Comparison of ENCODE assay signal across 38 cellular contexts in the genomic region with DNA sequence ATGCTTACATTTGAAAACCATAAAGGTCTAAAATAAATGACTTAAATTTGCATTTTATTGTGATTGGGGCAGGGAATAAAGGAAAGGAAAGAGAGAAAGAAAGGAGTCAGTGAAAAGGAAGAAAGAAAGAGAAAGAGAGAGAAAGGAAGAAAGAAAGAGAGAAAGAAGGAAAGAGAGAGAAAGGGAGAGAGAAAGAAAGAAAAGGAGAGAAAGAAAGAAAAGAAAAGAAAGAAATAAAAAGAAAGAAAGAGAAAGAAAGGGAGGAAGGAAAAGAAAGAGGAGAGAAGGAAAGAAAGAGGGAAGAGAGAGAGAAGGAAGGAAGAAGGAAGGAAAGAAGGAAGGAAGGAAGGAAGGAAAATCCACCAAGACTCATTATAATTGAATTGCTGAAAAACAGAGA.
"Had no signal": no experiment of that assay in that cellular context is flagged by ENCODE, and none has a peak within 500 bp of the region (broad histone marks: within the 10 kb centered on the region; RNA-seq: fewer than 3 reads in every experiment).

No MANE protein-coding gene starts in this region.

- ATAC-seq: activated CD8-positive, alpha-beta T cell treated with anti-CD3 and anti-CD28 coated beads for 36 hours; activated naive CD8-positive, alpha-beta T cell treated with anti-CD3 and anti-CD28 coated beads, Interleukin-2, amount 50 U/mL, for 24 hours; activated T-cell treated with anti-CD3 and anti-CD28 coated beads, Interleukin-2, amount 50 U/mL, for 4 hours; activated T-cell treated with anti-CD3 and anti-CD28 coated beads, Interleukin-2, amount 50 U/mL, for 72 hours; activated T-helper 17 cell treated with anti-CD3 and anti-CD28 coated beads, Interleukin-2, amount 50 U/mL, for 72 hours had no signal

- H3K27me3 ChIP-seq: ascending aorta, cardiac muscle cell had no signal

- H3K9me3 ChIP-seq: ascending aorta had no signal

- H3K36me3 Mint-ChIP-seq: activated CD4-positive, alpha-beta memory T cell treated with anti-CD3 and anti-CD28 coated beads for 36 hours; activated naive CD4-positive, alpha-beta T cell treated with anti-CD3 and anti-CD28 coated beads, Interleukin-2, amount 10 ng/mL, durations not matched to agents 7 days and 5 days; activated naive CD4-positive, alpha-beta T cell treated with anti-CD3 and anti-CD28 coated beads, Interleukin-2, amount 50 U/mL, for 24 hours; activated naive CD8-positive, alpha-beta T cell; activated naive CD8-positive, alpha-beta T cell treated with anti-CD3 and anti-CD28 coated beads, Interleukin-2, amount 10 ng/mL, durations not matched to agents 7 days and 5 days; brain had no signal

- H3K4me1 Mint-ChIP-seq: activated B cell treated with CpG ODN at 0.5 μM for 24 hours; activated CD4-positive, alpha-beta T cell treated with anti-CD3 and anti-CD28 coated beads, Interleukin-2, amount 10 ng/mL, durations not matched to agents 24 days and 14 days; activated naive CD4-positive, alpha-beta T cell treated with anti-CD3 and anti-CD28 coated beads, Interleukin-2, amount 10 ng/mL, durations not matched to agents 7 days and 5 days; activated naive CD4-positive, alpha-beta T cell treated with anti-CD3 and anti-CD28 coated beads, Interleukin-2, amount 50 U/mL, for 24 hours; activated naive CD8-positive, alpha-beta T cell treated with anti-CD3 and anti-CD28 coated beads, Interleukin-2, amount 10 ng/mL, durations not matched to agents 7 days and 5 days; activated T-helper 17 cell treated with anti-CD3 and anti-CD28 coated beads, Interleukin-2, amount 50 U/mL, for 72 hours; brain; central memory CD8-positive, alpha-beta T cell had no signal

- H3K36me3 ChIP-seq: ascending aorta, cardiac muscle cell had no signal

- H3K27me3 Mint-ChIP-seq: activated B cell treated with CpG ODN at 0.5 μM for 24 hours; activated CD4-positive, alpha-beta memory T cell treated with anti-CD3 and anti-CD28 coated beads for 36 hours; activated CD4-positive, alpha-beta T cell treated with anti-CD3 and anti-CD28 coated beads, Interleukin-2, amount 10 ng/mL, durations not matched to agents 24 days and 14 days; activated CD8-positive, alpha-beta T cell treated with anti-CD3 and anti-CD28 coated beads for 36 hours; activated naive CD4-positive, alpha-beta T cell treated with anti-CD3 and anti-CD28 coated beads, Interleukin-2, amount 10 ng/mL, durations not matched to agents 7 days and 5 days; activated naive CD4-positive, alpha-beta T cell treated with anti-CD3 and anti-CD28 coated beads, Interleukin-2, amount 50 U/mL, for 24 hours; activated naive CD8-positive, alpha-beta T cell; activated naive CD8-positive, alpha-beta T cell treated with anti-CD3 and anti-CD28 coated beads, Interleukin-2, amount 10 ng/mL, durations not matched to agents 7 days and 5 days; activated naive CD8-positive, alpha-beta T cell treated with anti-CD3 and anti-CD28 coated beads, Interleukin-2, amount 50 U/mL, for 24 hours; activated T-helper 17 cell treated with anti-CD3 and anti-CD28 coated beads, Interleukin-2, amount 50 U/mL, for 72 hours; central memory CD8-positive, alpha-beta T cell had no signal

- DNase-seq: activated B cell treated with CpG ODN at 0.5 μM for 24 hours; activated CD4-positive, alpha-beta memory T cell treated with anti-CD3 and anti-CD28 coated beads for 36 hours; activated CD4-positive, alpha-beta T cell treated with anti-CD3 and anti-CD28 coated beads for 4 hours; activated CD4-positive, alpha-beta T cell treated with anti-CD3 and anti-CD28 coated beads, Interleukin-2, amount 10 ng/mL, durations not matched to agents 24 days and 14 days; activated CD4-positive, alpha-beta T cell treated with anti-CD3 and anti-CD28 coated beads, Interleukin-2, amount 50 U/mL, for 1 hour; activated CD4-positive, alpha-beta T cell treated with anti-CD3 and anti-CD28 coated beads, Interleukin-2, amount 50 U/mL, for 4 hours; activated CD4-positive, CD25-positive, alpha-beta regulatory T cell treated with anti-CD3 and anti-CD28 coated beads, Interleukin-2, amount 50 U/mL, for 72 hours; activated CD8-positive, alpha-beta memory T cell treated with anti-CD3 and anti-CD28 coated beads, Interleukin-2, amount 50 U/mL, for 4 hours; activated CD8-positive, alpha-beta T cell treated with anti-CD3 and anti-CD28 coated beads for 36 hours; activated effector memory CD4-positive, alpha-beta T cell treated with anti-CD3 and anti-CD28 coated beads, Interleukin-2, amount 50 U/mL, for 16 hours; activated gamma-delta T cell treated with Interleukin-2 at 50 U/mL for 16 hours; activated naive CD4-positive, alpha-beta T cell treated with anti-CD3 and anti-CD28 coated beads, Interleukin-2, amount 10 ng/mL, durations not matched to agents 7 days and 5 days; activated naive CD4-positive, alpha-beta T cell treated with Interleukin-2 at 50 U/mL for 16 hours; activated naive CD8-positive, alpha-beta T cell treated with anti-CD3 and anti-CD28 coated beads, Interleukin-2, amount 10 ng/mL, durations not matched to agents 7 days and 5 days; activated naive CD8-positive, alpha-beta T cell treated with anti-CD3 and anti-CD28 coated beads, Interleukin-2, amount 50 U/mL, for 24 hours; activated T-cell treated with anti-CD3 and anti-CD28 coated beads for 4 hours; activated T-cell treated with anti-CD3 and anti-CD28 coated beads, Interleukin-2, amount 50 U/mL, for 1 hour; activated T-cell treated with anti-CD3 and anti-CD28 coated beads, Interleukin-2, amount 50 U/mL, for 4 hours; activated T-cell treated with anti-CD3 and anti-CD28 coated beads, Interleukin-2, amount 50 U/mL, for 72 hours; amygdala; anterior cingulate cortex; caudate nucleus; cerebellar nuclear complex; T-helper 2 cell; T-helper 9 cell had no signal

- H3K4me3 ChIP-seq: ascending aorta, cardiac muscle cell had no signal

- H3K27ac Mint-ChIP-seq: activated B cell treated with CpG ODN at 0.5 μM for 24 hours; activated CD4-positive, alpha-beta memory T cell treated with anti-CD3 and anti-CD28 coated beads for 36 hours; activated CD4-positive, alpha-beta T cell treated with anti-CD3 and anti-CD28 coated beads, Interleukin-2, amount 10 ng/mL, durations not matched to agents 24 days and 14 days; activated CD8-positive, alpha-beta T cell treated with anti-CD3 and anti-CD28 coated beads for 36 hours; activated naive CD4-positive, alpha-beta T cell treated with anti-CD3 and anti-CD28 coated beads, Interleukin-2, amount 10 ng/mL, durations not matched to agents 7 days and 5 days; activated naive CD4-positive, alpha-beta T cell treated with anti-CD3 and anti-CD28 coated beads, Interleukin-2, amount 50 U/mL, for 24 hours; activated naive CD8-positive, alpha-beta T cell; activated naive CD8-positive, alpha-beta T cell treated with anti-CD3 and anti-CD28 coated beads, Interleukin-2, amount 10 ng/mL, durations not matched to agents 7 days and 5 days; activated naive CD8-positive, alpha-beta T cell treated with anti-CD3 and anti-CD28 coated beads, Interleukin-2, amount 50 U/mL, for 24 hours; activated T-cell treated with anti-CD3 and anti-CD28 coated beads, Interleukin-2, amount 50 U/mL, for 72 hours; activated T-helper 1 cell treated with anti-CD3 and anti-CD28 coated beads, Interleukin-12 subunit alpha, Interleukin-12 subunit beta, Interleukin-2, Interleukin-4 antibody, amounts not matched to agents 30 ng/mL and 10 ng/mL and 1 ng/mL, durations not matched to agents 14 hours and 24 hours and 36 hours; activated T-helper 17 cell treated with anti-CD3 and anti-CD28 coated beads, Interleukin-2, amount 50 U/mL, for 72 hours; brain; T-helper 1 cell treated with Interleukin-12 subunit alpha and Interleukin-12 subunit beta and Interleukin-4 antibody, amounts not matched to agents 30 μg/mL and 1 μg/mL, for 36 hours; T-helper 2 cell treated with Interferon-gamma antibody and Interleukin-4, amounts not matched to agents 5 μg/mL and 100 μg/mL, for 36 hours had no signal

- H3K27ac ChIP-seq: ascending aorta, cardiac muscle cell, VCaP had no signal

- FAIRE-seq: bronchial epithelial cell, TTC549 had no signal

- H3K4me1 ChIP-seq: ascending aorta had no signal

- H3K9me3 Mint-ChIP-seq: activated CD4-positive, alpha-beta memory T cell treated with anti-CD3 and anti-CD28 coated beads for 36 hours; activated naive CD8-positive, alpha-beta T cell treated with anti-CD3 and anti-CD28 coated beads, Interleukin-2, amount 50 U/mL, for 24 hours; activated T-cell treated with anti-CD3 and anti-CD28 coated beads, Interleukin-2, amount 50 U/mL, for 4 hours; activated T-helper 1 cell treated with anti-CD3 and anti-CD28 coated beads, Interleukin-12 subunit alpha, Interleukin-12 subunit beta, Interleukin-2, Interleukin-4 antibody, amounts not matched to agents 30 ng/mL and 10 ng/mL and 1 ng/mL, durations not matched to agents 14 hours and 24 hours and 36 hours; T-helper 1 cell treated with Interleukin-12 subunit alpha and Interleukin-12 subunit beta and Interleukin-4 antibody, amounts not matched to agents 30 μg/mL and 1 μg/mL, for 36 hours had no signal

- H3K4me3 Mint-ChIP-seq: activated B cell treated with CpG ODN at 0.5 μM for 24 hours; activated CD4-positive, alpha-beta memory T cell treated with anti-CD3 and anti-CD28 coated beads for 36 hours; activated CD4-positive, alpha-beta T cell treated with anti-CD3 and anti-CD28 coated beads, Interleukin-2, amount 10 ng/mL, durations not matched to agents 24 days and 14 days; activated CD8-positive, alpha-beta T cell treated with anti-CD3 and anti-CD28 coated beads for 36 hours; activated naive CD4-positive, alpha-beta T cell treated with anti-CD3 and anti-CD28 coated beads, Interleukin-2, amount 10 ng/mL, durations not matched to agents 7 days and 5 days; activated naive CD4-positive, alpha-beta T cell treated with anti-CD3 and anti-CD28 coated beads, Interleukin-2, amount 50 U/mL, for 24 hours; activated naive CD8-positive, alpha-beta T cell; activated naive CD8-positive, alpha-beta T cell treated with anti-CD3 and anti-CD28 coated beads, Interleukin-2, amount 10 ng/mL, durations not matched to agents 7 days and 5 days; activated naive CD8-positive, alpha-beta T cell treated with anti-CD3 and anti-CD28 coated beads, Interleukin-2, amount 50 U/mL, for 24 hours; activated T-cell treated with anti-CD3 and anti-CD28 coated beads, Interleukin-2, amount 50 U/mL, for 4 hours; activated T-cell treated with anti-CD3 and anti-CD28 coated beads, Interleukin-2, amount 50 U/mL, for 72 hours; activated T-helper 1 cell treated with anti-CD3 and anti-CD28 coated beads, Interleukin-12 subunit alpha, Interleukin-12 subunit beta, Interleukin-2, Interleukin-4 antibody, amounts not matched to agents 30 ng/mL and 10 ng/mL and 1 ng/mL, durations not matched to agents 14 hours and 24 hours and 36 hours; activated T-helper 17 cell treated with anti-CD3 and anti-CD28 coated beads, Interleukin-2, amount 50 U/mL, for 72 hours; brain; central memory CD8-positive, alpha-beta T cell; T-helper 1 cell treated with Interleukin-12 subunit alpha and Interleukin-12 subunit beta and Interleukin-4 antibody, amounts not matched to agents 30 μg/mL and 1 μg/mL, for 36 hours; T-helper 2 cell treated with Interferon-gamma antibody and Interleukin-4, amounts not matched to agents 5 μg/mL and 100 μg/mL, for 36 hours had no signal
